In the genomic region with DNA sequence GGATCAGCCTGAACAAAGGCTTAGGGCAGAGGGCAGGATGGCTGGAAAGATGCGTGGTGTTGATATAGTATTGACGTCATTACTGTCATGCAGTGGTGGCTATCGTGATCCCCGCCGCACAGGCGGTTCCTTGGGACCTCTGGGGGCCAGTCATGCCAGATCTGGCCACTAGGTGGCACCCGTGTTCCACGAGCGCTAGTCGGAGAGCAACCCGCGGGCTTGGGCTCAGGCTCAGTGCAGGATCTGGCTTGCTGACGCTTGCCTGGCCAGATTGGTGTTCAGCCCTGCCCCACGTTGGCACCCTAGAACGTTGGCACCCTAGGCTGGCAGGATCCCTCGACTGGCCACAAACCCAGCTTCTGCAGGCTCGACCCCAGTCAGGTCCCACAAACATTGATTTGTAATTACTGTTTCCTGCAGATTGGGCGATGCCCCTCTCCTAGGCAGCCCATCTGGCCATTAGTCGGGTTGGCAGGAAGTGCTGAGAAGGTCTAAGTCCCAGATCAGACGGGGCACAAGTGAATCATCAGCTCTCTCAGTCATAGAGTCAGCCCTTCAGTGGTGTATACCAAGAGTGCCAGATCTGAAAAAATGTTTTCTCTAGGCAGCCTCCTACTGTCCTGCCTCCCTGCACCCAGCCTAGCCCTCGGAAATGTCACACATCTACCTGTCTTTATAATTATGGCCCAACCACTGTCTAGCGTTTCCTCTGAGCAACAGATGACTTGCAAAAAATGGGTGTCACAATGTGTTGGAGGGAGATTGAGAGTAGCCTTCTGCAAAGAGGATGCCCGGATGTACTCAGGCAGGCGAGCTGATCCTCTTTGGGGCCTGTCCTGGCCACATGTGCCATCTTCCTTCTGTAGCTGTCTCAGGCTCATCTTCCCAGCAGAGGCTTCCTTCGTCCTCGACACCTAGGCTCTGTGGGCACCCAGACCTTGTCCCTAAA, we compare ENCODE assay signal across 8 cellular contexts.
DNase-seq lines count a peak whose midpoint lies in the region; ATAC-seq and TF ChIP-seq lines count a peak whose summit lies in the region.

No MANE protein-coding gene starts in this region.

- TF ChIP-seq POLR2A in ovary (IDR thresholded peaks at IDR 0.05) (no peak), tibial nerve (IDR thresholded peaks at IDR 0.05) (no peak)

- CTCF ChIA-PET in RWPE1 (lab: Yijun Ruan, JAX) = interaction anchor here (0.6 to 2.2 kb wide), 9 partner anchors 18 to 946 kb away, joined by 3 to 12 read pairs (median 3); no protein-coding TSS in a partner anchor

- no peaks in the 10 kb centered on the region for H3K9me3 ChIP-seq in ovary
- H3K9me3 ChIP-seq in tibial nerve = no peaks in the 10 kb centered on the region

- H3K4me1 ChIP-seq in ovary (ENCODE audit: insufficient read depth) (peaks cover 5% of the 10 kb centered on the region), tibial nerve (peaks cover 0 to 34% (median 3%) of the 10 kb centered on the region in 4 donors)

- no peaks in the 10 kb centered on the region for H3K27me3 ChIP-seq in ovary
- no peaks in the 10 kb centered on the region for H3K27me3 ChIP-seq in tibial nerve

- peak; percentile 84 for DNase-seq in ELR (ENCODE audit: low read depth)
- DNase-seq in KBM-7 = peak; percentile 74
- peak; percentile 86 for DNase-seq in RWPE1 (ENCODE audit: low spot score)
- DNase-seq in activated T-helper 9 cell treated with anti-CD3 and anti-CD28 coated beads, Interleukin-2, amount 50 U/mL, for 16 hours (ENCODE audit: low read depth) = peak; percentile 71
- DNase-seq in foreskin melanocyte = peak; percentile 69
- DNase-seq in ovary = peak; percentile 69 to 89 (median 83)
- DNase-seq in tibial nerve (ENCODE audit: low spot score in 2 of 2) = peak; percentile 77 to 84

- 25 to 33% (median 25%) methylated on average over 20 to 26 of the region's 26 CpGs for WGBS in ovary, 3 donors
- 28 to 32% methylated on average over 19 to 25 of the region's 26 CpGs for WGBS in tibial nerve, 2 donors

- POLR2A ChIA-PET in RWPE1 (lab: Yijun Ruan, JAX; ENCODE audit: low non-redundant PET) = no interaction called here

- intact Hi-C loops in ovary (cut with DNase I) = loop anchor here (1.0 to 10.0 kb wide), 4 partner anchors 65 to 1189 kb away; no protein-coding TSS in a partner anchor

- TF ChIP-seq CTCF in RWPE1 (conservative IDR thresholded peaks at IDR 0.05; ENCODE audit: low read depth) = peak; percentile 98
- peak; percentile 91 to 97 (median 96) for TF ChIP-seq CTCF in ovary (IDR thresholded peaks at IDR 0.05)
- peak; percentile 96 to 99 (median 99) for TF ChIP-seq CTCF in tibial nerve (IDR thresholded peaks at IDR 0.05)

- H3K27ac ChIP-seq in RWPE1 = peak overlapping the region; percentile 70
- H3K27ac ChIP-seq in ovary = no peak overlapping the region
- no peak overlapping the region for H3K27ac ChIP-seq in tibial nerve

- TF ChIP-seq EP300 in ovary (IDR thresholded peaks at IDR 0.05) (no peak), tibial nerve (IDR thresholded peaks at IDR 0.05) (no peak)

- in situ Hi-C loops in KBM-7 (cut with MboI; ENCODE audit: low pct_unique_long_range_greater_than_20kb, low sequenced_read_pairs) = no loop called here

- H3K4me3 ChIP-seq in ovary (no peak overlapping the region), tibial nerve (no peak overlapping the region)

- peak; percentile 96 for ATAC-seq in GM21737 (IDR thresholded peaks at IDR 0.05; ENCODE audit: unreplicated experiment)

- H3K36me3 ChIP-seq in ovary (no peaks in the 10 kb centered on the region), tibial nerve (no peaks in the 10 kb centered on the region)
